ENCODE assay signal across 8 cellular contexts in the genomic region with DNA sequence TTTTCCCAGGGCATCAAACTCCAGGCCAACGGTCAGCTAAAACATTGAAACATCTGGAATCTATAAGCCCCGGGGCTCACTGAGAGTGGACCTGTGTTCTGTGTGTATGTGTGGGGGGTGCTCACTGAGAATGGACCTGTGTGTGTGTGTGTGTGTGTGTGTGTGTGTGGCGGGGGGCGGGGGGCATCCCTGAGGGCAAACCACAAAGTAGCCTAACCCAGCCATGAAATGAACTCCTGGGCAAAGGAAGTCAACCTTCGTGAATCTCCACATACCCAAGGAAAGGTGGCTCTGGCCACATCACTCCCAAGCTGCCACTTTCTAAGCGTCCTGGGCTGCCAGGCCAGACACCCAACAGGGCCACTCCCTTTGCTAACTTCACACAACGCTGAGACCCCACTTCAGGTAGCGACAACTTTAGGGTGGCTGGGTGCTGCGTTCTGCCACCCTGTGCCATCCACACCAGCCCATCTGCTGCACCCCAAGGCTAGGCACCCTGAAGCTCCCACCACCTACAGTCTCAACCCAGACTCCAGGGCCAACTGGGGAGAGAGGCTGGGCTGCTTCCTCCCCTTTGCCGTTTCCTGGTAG. TPM values are rescaled to one million over a fixed set of nuclear protein-coding genes. Genes with fewer than 3 reads are reported as not detected.
DNase-seq lines count a peak whose midpoint lies in the region; ATAC-seq and TF ChIP-seq lines count a peak whose summit lies in the region.

No MANE protein-coding gene starts in this region.

- ATAC-seq in effector memory CD8-positive, alpha-beta T cell (replicated peaks), result no peak
- ATAC-seq in HG03175 (IDR thresholded peaks at IDR 0.05; ENCODE audit: unreplicated experiment) (no peak), HG02884 (IDR thresholded peaks at IDR 0.05; ENCODE audit: unreplicated experiment) (no peak), HG03432 (IDR thresholded peaks at IDR 0.05; ENCODE audit: unreplicated experiment) (no peak)

- peak overlapping the region; percentile 97 to 98 (median 98) for H3K27ac Mint-ChIP-seq in CD14-positive monocyte
- peak overlapping the region; percentile 84 to 87 for H3K27ac Mint-ChIP-seq in effector memory CD8-positive, alpha-beta T cell
- no peak overlapping the region for H3K27ac Mint-ChIP-seq in neural progenitor cell

- H3K4me1 ChIP-seq in OCI-LY3 (ENCODE audit: low read length) (peaks cover 13% of the 10 kb centered on the region; the same call in 1 of the 2 replicates), neural progenitor cell (peaks cover 33% of the 10 kb centered on the region)

- peak overlapping the region; percentile 95 for H3K4me3 ChIP-seq in OCI-LY3 (ENCODE audit: low read length)
- H3K4me3 ChIP-seq in neural progenitor cell, result peak overlapping the region; percentile 87

- H3K9me3 Mint-ChIP-seq in CD14-positive monocyte (peaks cover 0 to 3% (median 0%) of the 10 kb centered on the region in 7 donors), neural progenitor cell (no peaks in the 10 kb centered on the region)
- H3K9me3 Mint-ChIP-seq in effector memory CD8-positive, alpha-beta T cell, result no peaks in the 10 kb centered on the region

- no peak for DNase-seq in CD14-positive monocyte (ENCODE audit: low spot score)
- no peak for DNase-seq in effector memory CD8-positive, alpha-beta T cell
- DNase-seq in neural progenitor cell (ENCODE audit: low spot score), result no peak
- no peak for DNase-seq in putamen (ENCODE audit: low spot score)

- H3K9ac ChIP-seq in OCI-LY3 (ENCODE audit: low read length), result peak overlapping the region; percentile 86
- no peak overlapping the region for H3K9ac ChIP-seq in neural progenitor cell

- peak overlapping the region; percentile 69 for H3K27ac ChIP-seq in OCI-LY3 (ENCODE audit: low read length)
- H3K27ac ChIP-seq in neural progenitor cell, result no peak overlapping the region

- intact Hi-C loops in CD14-positive monocyte (cut with micrococcal nuclease), result loop anchor here in 1 of 2 donors (5.0 kb wide), 2 partner anchors 51 to 54 kb away; a partner anchor contains a TSS

- H3K9me3 ChIP-seq in OCI-LY3 (ENCODE audit: insufficient read depth, low read length) (no peaks in the 10 kb centered on the region), neural progenitor cell (ENCODE audit: low read depth) (no peaks in the 10 kb centered on the region)

- H2AFZ ChIP-seq in OCI-LY3 (ENCODE audit: low read depth, low read length) (no peak overlapping the region), neural progenitor cell (replicated peaks) (no peak overlapping the region)

- TF ChIP-seq CTCF in CD14-positive monocyte (IDR thresholded peaks at IDR 0.05) (no peak), OCI-LY3 (IDR thresholded peaks at IDR 0.05; ENCODE audit: low read depth, low read length) (no peak), neural progenitor cell (IDR thresholded peaks at IDR 0.05) (no peak)

- H3K36me3 Mint-ChIP-seq in CD14-positive monocyte (peaks cover 11 to 14% of the 10 kb centered on the region in 2 donors), neural progenitor cell (peaks cover 5% of the 10 kb centered on the region)
- H3K36me3 Mint-ChIP-seq in effector memory CD8-positive, alpha-beta T cell (ENCODE audit: insufficient read depth), result peaks cover 26% of the 10 kb centered on the region

- H3K27me3 Mint-ChIP-seq in CD14-positive monocyte (ENCODE audit: low read depth in 3 of 3), result peaks cover 19 to 30% (median 23%) of the 10 kb centered on the region in 3 donors
- H3K27me3 Mint-ChIP-seq in effector memory CD8-positive, alpha-beta T cell, result peaks cover 0 to 24% of the 10 kb centered on the region in 2 donors
- H3K27me3 Mint-ChIP-seq in neural progenitor cell (ENCODE audit: insufficient read depth, low read depth), result no peaks in the 10 kb centered on the region

- H3K4me3 Mint-ChIP-seq in CD14-positive monocyte, result peak overlapping the region; percentile 91 to 93
- peak overlapping the region; percentile 77 to 80 for H3K4me3 Mint-ChIP-seq in effector memory CD8-positive, alpha-beta T cell
- H3K4me3 Mint-ChIP-seq in neural progenitor cell, result peak overlapping the region; percentile 90

- peaks cover 24% of the 10 kb centered on the region for H4K20me1 ChIP-seq in OCI-LY3 (ENCODE audit: insufficient read depth, low read length)
- peaks cover 59% of the 10 kb centered on the region for H4K20me1 ChIP-seq in neural progenitor cell (ENCODE audit: low read depth)

- H3K27me3 ChIP-seq in OCI-LY3 (ENCODE audit: low read depth, low read length) (no peaks in the 10 kb centered on the region), neural progenitor cell (peaks cover 17% of the 10 kb centered on the region)

- no peaks in the 10 kb centered on the region for H3K36me3 ChIP-seq in OCI-LY3 (replicated peaks; ENCODE audit: low read depth, low read length)
- H3K36me3 ChIP-seq in neural progenitor cell, result no peaks in the 10 kb centered on the region

- peaks cover 68% of the 10 kb centered on the region for H3K79me2 ChIP-seq in OCI-LY3 (ENCODE audit: low read length)
- H3K79me2 ChIP-seq in neural progenitor cell (ENCODE audit: low read depth), result peaks cover 61% of the 10 kb centered on the region

- H3K4me1 Mint-ChIP-seq in CD14-positive monocyte (peaks cover 58% of the 10 kb centered on the region), neural progenitor cell (peaks cover 21% of the 10 kb centered on the region)
- H3K4me1 Mint-ChIP-seq in effector memory CD8-positive, alpha-beta T cell (ENCODE audit: low read depth in 2 of 2), result peaks cover 6 to 7% of the 10 kb centered on the region in 2 donors

- H3K4me2 ChIP-seq in OCI-LY3 (ENCODE audit: low read length), result peak overlapping the region; percentile 74
- peak overlapping the region; percentile 99 for H3K4me2 ChIP-seq in neural progenitor cell

- H3F3A ChIP-seq in neural progenitor cell (ENCODE audit: low read depth), result peaks cover 39% of the 10 kb centered on the region

RNA-seq across cellular contexts. Expression of a gene that starts 1.6 kb away (rescaled TPM):
- polyA plus RNA-seq in CD14-positive monocyte, result 1 to 10 TPM; 7.4 to 7.6 TPM
- 8.1 and 12.9 TPM in 2 replicates for total RNA-seq in neural progenitor cell (ENCODE audit: low replicate concordance)

RNA-seq across cellular contexts. Expression of a gene that starts 8.0 kb away (rescaled TPM):
- polyA plus RNA-seq in CD14-positive monocyte, result 10 to 100 TPM; 22.5 to 23.7 TPM
- total RNA-seq in neural progenitor cell (ENCODE audit: low replicate concordance), result 5.1 and 15.2 TPM in 2 replicates

RNA-seq across cellular contexts. Expression of a gene that starts 11.1 kb away (rescaled TPM):
- polyA plus RNA-seq in CD14-positive monocyte, result not detected
- total RNA-seq in neural progenitor cell (ENCODE audit: low replicate concordance), result 32.6 and 72.2 TPM in 2 replicates

RNA-seq across cellular contexts. Expression of a gene that starts 14.8 kb away (rescaled TPM):
- polyA plus RNA-seq in CD14-positive monocyte, result 10 to 100 TPM; 10.7 to 11.0 TPM
- total RNA-seq in neural progenitor cell (ENCODE audit: low replicate concordance), result 6.8 and 17.0 TPM in 2 replicates

RNA-seq across cellular contexts. Expression of a gene that starts 21.1 kb away (rescaled TPM):
- not detected for polyA plus RNA-seq in CD14-positive monocyte
- 0.11 TPM in 1 of 2 replicates, not detected in the other for total RNA-seq in neural progenitor cell (ENCODE audit: low replicate concordance)
